In genomic region chr5:25090818-25091217, GRCh38 we compare ENCODE assay signal across 20 cellular contexts.
DNase-seq lines count a peak whose midpoint lies in the region; ATAC-seq and TF ChIP-seq lines count a peak whose summit lies in the region.
"Had no signal": no experiment of that assay in that cellular context is flagged by ENCODE, and none has a peak within 500 bp of the region (broad histone marks: within the 10 kb centered on the region; RNA-seq: fewer than 3 reads in every experiment).

No MANE protein-coding gene starts in this region.

- peaks cover 24% of the 10 kb centered on the region for H3K4me1 ChIP-seq in RWPE2 (ENCODE audit: insufficient read depth, poor library complexity, severe bottlenecking)
- H3K4me1 ChIP-seq in fibroblast of lung (ENCODE audit: control insufficient read depth, extremely low read depth, insufficient read depth, low read length), result no peaks in the 10 kb centered on the region
- H3K4me1 ChIP-seq in H9 (ENCODE audit: insufficient read depth, low read length), result no peaks in the 10 kb centered on the region
- H3K4me1 ChIP-seq: BE2C, HAP-1 had no signal

- no peaks in the 10 kb centered on the region for H3K27me3 Mint-ChIP-seq in H9 (ENCODE audit: low read depth)
- no peaks in the 10 kb centered on the region for H3K27me3 Mint-ChIP-seq in CD14-positive monocyte (ENCODE audit: low read depth in 3 of 3)

- H3K9me3 Mint-ChIP-seq in H9 (no peaks in the 10 kb centered on the region), CD14-positive monocyte (peaks cover 0 to 3% (median 0%) of the 10 kb centered on the region in 7 donors)
- H3K9me3 Mint-ChIP-seq: GM23338 had no signal

- H3K27ac Mint-ChIP-seq in H9 (no peak overlapping the region), CD14-positive monocyte (no peak overlapping the region)
- H3K27ac Mint-ChIP-seq: CD8-positive, alpha-beta T cell; GM23338; HFFc6 had no signal

- DNase-seq in A172 (ENCODE audit: low spot score), result peak; percentile 28
- DNase-seq in HCEC 1CT, result peak; percentile 7
- no peak for DNase-seq in RWPE2 (ENCODE audit: low spot score)
- DNase-seq in fibroblast of lung (ENCODE audit: low read depth in 2 of 2), result peak; percentile 26 to 31
- no peak for DNase-seq in H9
- DNase-seq in CD14-positive monocyte (ENCODE audit: low spot score), result no peak
- DNase-seq in SW 1271 (lab: John Stamatoyannopoulos, UW), result no peak
- DNase-seq: 8988T; BE2C; CD8-positive, alpha-beta T cell; COR-L47; DMS153; DMS79 treated with DMSO at 0.1 percent for 48 hours; EL; HFFc6; IMR-90; KBM-7 had no signal

- H3K4me2 ChIP-seq in fibroblast of lung (ENCODE audit: extremely low read depth, insufficient read depth, low read length) (no peak overlapping the region), H9 (ENCODE audit: insufficient read depth, insufficient read length, low read length) (no peak overlapping the region)
- H3K4me2 ChIP-seq: GM23338 had no signal

- no peaks in the 10 kb centered on the region for H3K27me3 ChIP-seq in RWPE2 (ENCODE audit: insufficient read depth, poor library complexity, severe bottlenecking)
- no peaks in the 10 kb centered on the region for H3K27me3 ChIP-seq in fibroblast of lung (ENCODE audit: control insufficient read depth, insufficient read depth, low read length)
- no peaks in the 10 kb centered on the region for H3K27me3 ChIP-seq in H9 (ENCODE audit: insufficient read depth, low read length)
- H3K27me3 ChIP-seq: BE2C had no signal

- H2BK20ac ChIP-seq in H9 (ENCODE audit: low read depth, low read length, poor library complexity, severe bottlenecking), result no peak overlapping the region

- H3K4me1 Mint-ChIP-seq in H9 (no peaks in the 10 kb centered on the region), CD14-positive monocyte (no peaks in the 10 kb centered on the region)
- H3K4me1 Mint-ChIP-seq: GM23338 had no signal

- no peak overlapping the region for H2BK5ac ChIP-seq in H9 (ENCODE audit: insufficient read length, low read length)

- H3K4me3 ChIP-seq in RWPE2 (ENCODE audit: severe bottlenecking) (no peak overlapping the region), fibroblast of lung (replicated peaks in 1 of 4; ENCODE audit: control extremely low read depth in 1 of 4, insufficient read depth in 1 of 4, low read depth in 3 of 4, low read length in 4 of 4) (peak overlapping the region in 1 of 4 experiments; percentile 14)
- H3K4me3 ChIP-seq: GM23338, HAP-1 had no signal

- H3K4me3 Mint-ChIP-seq in H9 (no peak overlapping the region), CD14-positive monocyte (no peak overlapping the region)
- H3K4me3 Mint-ChIP-seq: CD8-positive, alpha-beta T cell; GM23338; HFFc6 had no signal

- no peak overlapping the region for H4K91ac ChIP-seq in H9 (ENCODE audit: insufficient read length, low read depth, low read length)

- no peak overlapping the region for H2BK120ac ChIP-seq in H9 (ENCODE audit: low read depth, low read length, poor library complexity, severe bottlenecking)

- no peak overlapping the region for H2BK12ac ChIP-seq in H9 (ENCODE audit: insufficient read length, low read depth, low read length)

- intact Hi-C loops in CD14-positive monocyte (cut with micrococcal nuclease), result no loop called here

- H2AK5ac ChIP-seq in H9 (ENCODE audit: insufficient read length, low read length), result no peak overlapping the region

- H2BK15ac ChIP-seq in H9 (ENCODE audit: low read depth, low read length), result no peak overlapping the region

- no peak overlapping the region for H3K56ac ChIP-seq in H9 (ENCODE audit: insufficient read length, low read depth, low read length)

- no peak for TF ChIP-seq CTCF in RWPE2 (IDR thresholded peaks at IDR 0.05; ENCODE audit: poor library complexity, severe bottlenecking)
- TF ChIP-seq CTCF in fibroblast of lung (conservative IDR thresholded peaks at IDR 0.05 in 1 of 2, IDR thresholded peaks at IDR 0.05 in 1 of 2; ENCODE audit: low read depth in 1 of 2, low read length in 2 of 2), result no peak
- no peak for TF ChIP-seq CTCF in H9 (conservative IDR thresholded peaks at IDR 0.05)
- no peak for TF ChIP-seq CTCF in CD14-positive monocyte (IDR thresholded peaks at IDR 0.05)

- no CpG with 5 or more reads among the region's 1 CpG for WGBS in H9 (ENCODE audit: extremely low coverage, insufficient read length, low lambda C conversion rate)

- no peak overlapping the region for H4K8ac ChIP-seq in H9 (replicated peaks; ENCODE audit: insufficient read length, low read depth, low read length)

- H3K36me3 Mint-ChIP-seq in H9 (ENCODE audit: insufficient read depth in 1 of 3, low read depth in 3 of 3) (no peaks in the 10 kb centered on the region), CD14-positive monocyte (no peaks in the 10 kb centered on the region)
- H3K36me3 Mint-ChIP-seq: CD8-positive, alpha-beta T cell had no signal

- H3K9me3 ChIP-seq in RWPE2 (ENCODE audit: severe bottlenecking), result no peaks in the 10 kb centered on the region
- no peaks in the 10 kb centered on the region for H3K9me3 ChIP-seq in fibroblast of lung (ENCODE audit: control insufficient read depth, insufficient read depth, low read depth, low read length)
- H3K9me3 ChIP-seq in H9 (ENCODE audit: control insufficient read depth, low read depth, low read length), result no peaks in the 10 kb centered on the region
- H3K9me3 ChIP-seq: BE2C, HAP-1 had no signal

- H3K9ac ChIP-seq in fibroblast of lung (ENCODE audit: insufficient read depth, low read length), result no peak overlapping the region
- no peak overlapping the region for H3K9ac ChIP-seq in H9 (ENCODE audit: extremely low read depth, insufficient read length, low read length)

- H3K23ac ChIP-seq in H9 (ENCODE audit: insufficient read length, low read depth, low read length), result no peak overlapping the region

- no peaks in the 10 kb centered on the region for H3K79me1 ChIP-seq in H9 (ENCODE audit: insufficient read depth, low read depth, low read length, poor library complexity, severe bottlenecking)

- H4K20me1 ChIP-seq in fibroblast of lung (ENCODE audit: control insufficient read depth, extremely low read depth, insufficient read depth, low read length) (no peaks in the 10 kb centered on the region), H9 (ENCODE audit: control insufficient read depth, insufficient read depth, insufficient read length) (no peaks in the 10 kb centered on the region)

- no peak overlapping the region for H3K14ac ChIP-seq in H9 (ENCODE audit: insufficient read depth, low read length)

- H3K36me3 ChIP-seq in RWPE2 (ENCODE audit: low read depth), result no peaks in the 10 kb centered on the region
- no peaks in the 10 kb centered on the region for H3K36me3 ChIP-seq in fibroblast of lung (ENCODE audit: control insufficient read depth, insufficient read depth, low read length)
- H3K36me3 ChIP-seq: BE2C, HAP-1 had no signal

- no peak overlapping the region for H3T11ph ChIP-seq in H9 (ENCODE audit: low read length)

- H4K5ac ChIP-seq in H9 (ENCODE audit: insufficient read length, low read depth, low read length), result no peak overlapping the region

- peak; percentile 61; the same call in 2 of the 3 replicates for ATAC-seq in RWPE2 (ENCODE audit: low read depth)
- ATAC-seq: CD8-positive, alpha-beta T cell; GM23338 had no signal

- no peaks in the 10 kb centered on the region for H3K23me2 ChIP-seq in H9 (ENCODE audit: insufficient read length, low read depth, low read length, poor library complexity, severe bottlenecking)

- H3K79me2 ChIP-seq in fibroblast of lung (ENCODE audit: control insufficient read depth, insufficient read depth, low read length) (no peaks in the 10 kb centered on the region), H9 (ENCODE audit: insufficient read depth, low read length) (no peaks in the 10 kb centered on the region)

- H3K27ac ChIP-seq in RWPE2 (ENCODE audit: poor library complexity, severe bottlenecking) (peak overlapping the region; percentile 4), fibroblast of lung (ENCODE audit: insufficient read depth, low read length) (no peak overlapping the region), H9 (ENCODE audit: insufficient read length, low read depth, low read length) (no peak overlapping the region)
- H3K27ac ChIP-seq: C4-2B had no signal

- H3K18ac ChIP-seq in H9 (ENCODE audit: insufficient read length, low read depth, low read length), result no peak overlapping the region

- no peak overlapping the region for H3K4ac ChIP-seq in H9 (ENCODE audit: low read depth, low read length)

- H2AFZ ChIP-seq in fibroblast of lung (ENCODE audit: low read length), result no peak overlapping the region
- H2AFZ ChIP-seq in H9 (ENCODE audit: low read length), result no peak overlapping the region
- H2AFZ ChIP-seq: GM23338 had no signal

Comparison
In these comparisons a context has a peak if more than half of its experiments do, and no peak if none do; other contexts are left out.
1. DNase-seq: peak in A172 (single experiment), HCEC 1CT (single experiment) and fibroblast of lung (2 of 2); none in RWPE2 (single experiment), H9 (single experiment), CD14-positive monocyte (single experiment) and SW 1271 (0 of 2).